Comparison of ENCODE assay signal across 21 cellular contexts in the genomic region with DNA sequence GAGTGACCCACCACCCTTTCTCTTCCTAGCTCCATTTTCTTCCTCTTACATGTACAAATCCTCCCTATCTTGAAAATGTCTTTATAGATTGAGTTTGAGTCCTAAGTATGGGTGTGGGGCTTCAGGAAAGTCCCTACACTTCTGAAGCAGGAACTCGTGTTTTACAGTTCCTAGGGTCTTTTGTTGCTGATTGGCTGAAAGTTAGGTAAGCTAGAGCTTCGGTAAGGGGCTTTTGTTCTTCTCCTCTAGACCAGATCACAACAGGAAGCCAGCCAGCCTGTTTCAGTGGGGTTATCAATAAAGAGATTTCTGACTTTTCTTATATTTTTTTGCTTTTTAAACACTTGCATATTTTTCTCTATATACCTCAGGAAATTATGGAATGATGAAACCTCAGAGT. TPM values are rescaled to one million over a fixed set of nuclear protein-coding genes. Genes with fewer than 3 reads are reported as not detected.
"Had no signal": no experiment of that assay in that cellular context is flagged by ENCODE, and none has a peak within 500 bp of the region (broad histone marks: within the 10 kb centered on the region; RNA-seq: fewer than 3 reads in every experiment).

No MANE protein-coding gene starts in this region.

- H3K9me3 Mint-ChIP-seq: activated CD4-positive, alpha-beta memory T cell treated with anti-CD3 and anti-CD28 coated beads, Interleukin-2, amount 10 ng/mL, durations not matched to agents 7 days and 5 days; activated CD4-positive, alpha-beta T cell treated with anti-CD3 and anti-CD28 coated beads, Interleukin-2, amount 10 ng/mL, durations not matched to agents 24 days and 14 days; activated naive CD8-positive, alpha-beta T cell treated with anti-CD3 and anti-CD28 coated beads, Interleukin-2, amount 50 U/mL, for 24 hours; neural progenitor cell; type B pancreatic cell had no signal

- H3K4me3 Mint-ChIP-seq: activated CD4-positive, alpha-beta memory T cell treated with anti-CD3 and anti-CD28 coated beads, Interleukin-2, amount 10 ng/mL, durations not matched to agents 7 days and 5 days; activated CD4-positive, alpha-beta T cell treated with anti-CD3 and anti-CD28 coated beads, Interleukin-2, amount 10 ng/mL, durations not matched to agents 24 days and 14 days; activated naive CD8-positive, alpha-beta T cell treated with anti-CD3 and anti-CD28 coated beads, Interleukin-2, amount 50 U/mL, for 24 hours; naive thymus-derived CD8-positive, alpha-beta T cell; neural progenitor cell; type B pancreatic cell had no signal

- H3K9ac ChIP-seq: neural progenitor cell had no signal

- H3K4me3 ChIP-seq: lower lobe of right lung, neural progenitor cell, right lobe of liver, testis had no signal

- H3K36me3 Mint-ChIP-seq: neural progenitor cell, type B pancreatic cell had no signal

- H3K27ac Mint-ChIP-seq: activated CD4-positive, alpha-beta memory T cell treated with anti-CD3 and anti-CD28 coated beads, Interleukin-2, amount 10 ng/mL, durations not matched to agents 7 days and 5 days; activated CD4-positive, alpha-beta T cell treated with anti-CD3 and anti-CD28 coated beads, Interleukin-2, amount 10 ng/mL, durations not matched to agents 24 days and 14 days; activated naive CD8-positive, alpha-beta T cell treated with anti-CD3 and anti-CD28 coated beads, Interleukin-2, amount 50 U/mL, for 24 hours; naive thymus-derived CD8-positive, alpha-beta T cell; neural progenitor cell; type B pancreatic cell had no signal

- ATAC-seq: activated CD4-positive, CD25-positive, alpha-beta regulatory T cell treated with anti-CD3 and anti-CD28 coated beads, Interleukin-2, amount 50 U/mL, for 24 hours; activated naive CD8-positive, alpha-beta T cell treated with anti-CD3 and anti-CD28 coated beads, Interleukin-2, amount 50 U/mL, for 24 hours; lower lobe of right lung; naive thymus-derived CD8-positive, alpha-beta T cell; right lobe of liver had no signal

- H2AFZ ChIP-seq: neural progenitor cell had no signal

- H3K9me3 ChIP-seq: lower lobe of right lung, right lobe of liver, testis had no signal

- H3K36me3 ChIP-seq: lower lobe of right lung, neural progenitor cell, right lobe of liver had no signal

- H3K27me3 ChIP-seq: neural progenitor cell, right lobe of liver, testis had no signal

- H3K27ac ChIP-seq: lower lobe of right lung, neural progenitor cell, right lobe of liver, testis had no signal

- H3K4me1 ChIP-seq: lower lobe of right lung, right lobe of liver, testis had no signal

- DNase-seq: activated CD4-positive, alpha-beta memory T cell treated with anti-CD3 and anti-CD28 coated beads, Interleukin-2, amount 10 ng/mL, durations not matched to agents 7 days and 5 days; activated CD4-positive, alpha-beta T cell treated with anti-CD3 and anti-CD28 coated beads, Interleukin-2, amount 10 ng/mL, durations not matched to agents 24 days and 14 days; activated gamma-delta T cell; activated naive CD4-positive, alpha-beta T cell treated with anti-CD3 and anti-CD28 coated beads, Interleukin-2, amount 50 U/mL, for 16 hours; activated naive CD8-positive, alpha-beta T cell treated with anti-CD3 and anti-CD28 coated beads, Interleukin-2, amount 50 U/mL, for 24 hours; activated T-cell treated with anti-CD3 and anti-CD28 coated beads for 4 hours; cortex of kidney; kidney; lower lobe of right lung; naive thymus-derived CD8-positive, alpha-beta T cell; posterior cingulate gyrus; right lobe of liver; small intestine; stimulated activated CD4-positive, alpha-beta T cell treated with anti-CD3 and anti-CD28 coated beads, Interleukin-2, amount 100 ng/mL, for 24 hours; stimulated activated naive CD4-positive, alpha-beta T cell; testis had no signal

- H3K4me2 ChIP-seq: neural progenitor cell had no signal

- H3K4me1 Mint-ChIP-seq: activated CD4-positive, alpha-beta memory T cell treated with anti-CD3 and anti-CD28 coated beads, Interleukin-2, amount 10 ng/mL, durations not matched to agents 7 days and 5 days; activated CD4-positive, alpha-beta T cell treated with anti-CD3 and anti-CD28 coated beads, Interleukin-2, amount 10 ng/mL, durations not matched to agents 24 days and 14 days; activated naive CD8-positive, alpha-beta T cell treated with anti-CD3 and anti-CD28 coated beads, Interleukin-2, amount 50 U/mL, for 24 hours; neural progenitor cell had no signal

- H3K27me3 Mint-ChIP-seq: activated CD4-positive, alpha-beta memory T cell treated with anti-CD3 and anti-CD28 coated beads, Interleukin-2, amount 10 ng/mL, durations not matched to agents 7 days and 5 days; activated CD4-positive, alpha-beta T cell treated with anti-CD3 and anti-CD28 coated beads, Interleukin-2, amount 10 ng/mL, durations not matched to agents 24 days and 14 days had no signal

RNA-seq across cellular contexts. Expression of a gene that starts 51.3 kb away (rescaled TPM):
- total RNA-seq: activated CD4-positive, alpha-beta memory T cell treated with anti-CD3 and anti-CD28 coated beads, Interleukin-2, amount 10 ng/mL, durations not matched to agents 7 days and 5 days; activated CD4-positive, alpha-beta T cell treated with anti-CD3 and anti-CD28 coated beads, Interleukin-2, amount 10 ng/mL, durations not matched to agents 24 days and 14 days; fibroblast of villous mesenchyme; T-helper 2 cell treated with Interferon-gamma antibody and Interleukin-4, amounts not matched to agents 100 ng/mL and 5 ng/mL, for 36 hours had no signal
- polyA plus RNA-seq: naive thymus-derived CD8-positive, alpha-beta T cell had no signal
